15 cellular contexts compared by ENCODE assay signal in the genomic region with DNA sequence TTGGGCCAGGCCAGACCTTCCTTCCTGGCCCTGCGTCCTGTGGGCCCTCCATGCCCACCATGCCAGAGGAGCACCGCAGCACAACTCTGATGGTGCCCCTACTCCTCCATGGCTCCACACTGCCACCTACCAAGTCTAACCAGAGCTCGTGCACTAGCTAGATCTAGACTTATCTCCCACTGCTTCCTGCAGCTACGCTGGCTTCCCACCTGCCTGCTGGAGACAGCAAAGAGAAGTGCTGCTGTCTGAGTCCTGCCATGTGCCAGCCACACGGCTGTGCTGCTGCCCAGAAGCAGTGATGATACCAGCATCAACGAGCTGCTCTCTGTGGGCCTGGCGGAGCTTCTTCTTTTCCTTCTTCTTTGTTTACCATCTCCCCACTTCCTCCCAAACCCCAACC. TPM values are rescaled to one million over a fixed set of nuclear protein-coding genes. Genes with fewer than 3 reads are reported as not detected.
DNase-seq lines count a peak whose midpoint lies in the region; ATAC-seq and TF ChIP-seq lines count a peak whose summit lies in the region.
"Had no signal": no experiment of that assay in that cellular context is flagged by ENCODE, and none has a peak within 500 bp of the region (broad histone marks: within the 10 kb centered on the region; RNA-seq: fewer than 3 reads in every experiment).

No MANE protein-coding gene starts in this region.

- H4K20me1 ChIP-seq in osteoblast (ENCODE audit: insufficient read depth, low read length), result no peaks in the 10 kb centered on the region

- no peak overlapping the region for H3K4me3 ChIP-seq in osteoblast (ENCODE audit: insufficient read depth, low read length)

- H3K36me3 Mint-ChIP-seq in activated CD8-positive, alpha-beta T cell treated with anti-CD3 and anti-CD28 coated beads, Interleukin-2, amount 10 ng/mL, durations not matched to agents 7 days and 5 days (ENCODE audit: low read depth), result no peaks in the 10 kb centered on the region

- CTCF ChIA-PET in activated CD8-positive, alpha-beta T cell treated with anti-CD3 and anti-CD28 coated beads, Interleukin-2, amount 10 ng/mL, durations not matched to agents 7 days and 5 days (lab: Charles Lee), result interaction anchor here (0.6 to 4.1 kb wide), 4 partner anchors 10 to 1453 kb away, joined by 3 to 29 read pairs (median 4); no protein-coding TSS in a partner anchor

- H3K27ac ChIP-seq in osteoblast (ENCODE audit: low read depth, low read length), result no peak overlapping the region
- H3K27ac ChIP-seq: epithelial cell of prostate had no signal

- H3K27me3 ChIP-seq in osteoblast (ENCODE audit: insufficient read depth, low read length), result peaks cover 9% of the 10 kb centered on the region

- no peak overlapping the region for H3K4me3 Mint-ChIP-seq in activated CD8-positive, alpha-beta T cell treated with anti-CD3 and anti-CD28 coated beads, Interleukin-2, amount 10 ng/mL, durations not matched to agents 7 days and 5 days
- H3K4me3 Mint-ChIP-seq: activated T-cell treated with anti-CD3 and anti-CD28 coated beads, Interleukin-2, amount 50 U/mL, for 24 hours had no signal

- H3K4me1 Mint-ChIP-seq in activated CD8-positive, alpha-beta T cell treated with anti-CD3 and anti-CD28 coated beads, Interleukin-2, amount 10 ng/mL, durations not matched to agents 7 days and 5 days (ENCODE audit: low read depth), result peaks cover 14% of the 10 kb centered on the region

- POLR2A ChIA-PET in activated CD8-positive, alpha-beta T cell treated with anti-CD3 and anti-CD28 coated beads, Interleukin-2, amount 10 ng/mL, durations not matched to agents 7 days and 5 days (lab: Charles Lee), result no interaction called here

- H3K9me3 ChIP-seq in osteoblast (ENCODE audit: low read depth, low read length), result peaks cover 11% of the 10 kb centered on the region

- peaks cover 13% of the 10 kb centered on the region for H3K9me3 Mint-ChIP-seq in activated CD8-positive, alpha-beta T cell treated with anti-CD3 and anti-CD28 coated beads, Interleukin-2, amount 10 ng/mL, durations not matched to agents 7 days and 5 days (ENCODE audit: insufficient read depth)

- peak overlapping the region; percentile 22 for H3K27ac Mint-ChIP-seq in activated CD8-positive, alpha-beta T cell treated with anti-CD3 and anti-CD28 coated beads, Interleukin-2, amount 10 ng/mL, durations not matched to agents 7 days and 5 days
- H3K27ac Mint-ChIP-seq: activated T-cell treated with anti-CD3 and anti-CD28 coated beads, Interleukin-2, amount 50 U/mL, for 24 hours had no signal

- H2AFZ ChIP-seq in osteoblast (ENCODE audit: low read length), result no peak overlapping the region

- ATAC-seq in activated CD8-positive, alpha-beta T cell treated with anti-CD3 and anti-CD28 coated beads, Interleukin-2, amount 10 ng/mL, durations not matched to agents 7 days and 5 days, result peak; percentile 42
- no peak for ATAC-seq in HG03457 (IDR thresholded peaks at IDR 0.05; ENCODE audit: unreplicated experiment)

- no peaks in the 10 kb centered on the region for H3K79me2 ChIP-seq in osteoblast (ENCODE audit: insufficient read depth, low read length)

- peak; percentile 38 for DNase-seq in DMS 273 (lab: John Stamatoyannopoulos, UW; ENCODE audit: unreplicated experiment)
- no peak for DNase-seq in DMS 273 treated with DMSO at 0.1 percent for 48 hours (lab: John Stamatoyannopoulos, UW)
- peak; percentile 35 for DNase-seq in NCI-H2196 treated with DMSO at 0.1 percent for 48 hours (lab: John Stamatoyannopoulos, UW; ENCODE audit: unreplicated experiment)
- DNase-seq in activated CD8-positive, alpha-beta T cell treated with anti-CD3 and anti-CD28 coated beads, Interleukin-2, amount 10 ng/mL, durations not matched to agents 7 days and 5 days, result peak; percentile 25
- no peak for DNase-seq in NCI-H1048 (lab: John Stamatoyannopoulos, UW)
- DNase-seq in osteoblast (ENCODE audit: insufficient read length, low spot score, missing footprints), result no peak
- DNase-seq: 8988T; activated T-cell treated with anti-CD3 and anti-CD28 coated beads, Interleukin-2, amount 50 U/mL, for 24 hours; midbrain; NCI-H2227 treated with DMSO at 0.1 percent for 48 hours; stimulated activated CD4-positive, alpha-beta T cell treated with anti-CD3 and anti-CD28 coated beads, Interleukin-4, amount 100 ng/mL, for 24 hours had no signal

- no peaks in the 10 kb centered on the region for H3K36me3 ChIP-seq in osteoblast (ENCODE audit: insufficient read depth, low read length)

- TF ChIP-seq CTCF in GM12872 (IDR thresholded peaks at IDR 0.05; ENCODE audit: insufficient read depth, low read depth, low read length) (peak; percentile 30; the same call in 2 of the 3 replicates), osteoblast (IDR thresholded peaks at IDR 0.05; ENCODE audit: extremely low read depth, low read depth, low read length) (no peak)

- H3K4me2 ChIP-seq in osteoblast (ENCODE audit: insufficient read depth, low read length), result no peak overlapping the region

- H3K4me1 ChIP-seq in osteoblast (ENCODE audit: insufficient read depth, low read length), result no peaks in the 10 kb centered on the region

- H3K27me3 Mint-ChIP-seq in activated CD8-positive, alpha-beta T cell treated with anti-CD3 and anti-CD28 coated beads, Interleukin-2, amount 10 ng/mL, durations not matched to agents 7 days and 5 days (ENCODE audit: low read depth), result peaks cover 8% of the 10 kb centered on the region

RNA-seq across cellular contexts. Expression of a gene that starts 4.5 kb away (rescaled TPM):
- total RNA-seq in activated CD8-positive, alpha-beta T cell treated with anti-CD3 and anti-CD28 coated beads, Interleukin-2, amount 10 ng/mL, durations not matched to agents 7 days and 5 days, result not detected
- not detected in 2 replicates for total RNA-seq in osteoblast
- total RNA-seq: posterior vena cava had no signal

RNA-seq across cellular contexts. Expression of a gene that starts 6.9 kb away (rescaled TPM):
- total RNA-seq in activated CD8-positive, alpha-beta T cell treated with anti-CD3 and anti-CD28 coated beads, Interleukin-2, amount 10 ng/mL, durations not matched to agents 7 days and 5 days, result not detected
- not detected in 2 replicates for total RNA-seq in osteoblast
- total RNA-seq: posterior vena cava had no signal

Comparison
In these comparisons a context has a peak if more than half of its experiments do, and no peak if none do; other contexts are left out.
1. DNase-seq: peak in DMS 273 (single experiment), NCI-H2196 treated with DMSO at 0.1 percent for 48 hours (single experiment) and activated CD8-positive, alpha-beta T cell treated with anti-CD3 and anti-CD28 coated beads, Interleukin-2, amount 10 ng/mL, durations not matched to agents 7 days and 5 days (single experiment); none in DMS 273 treated with DMSO at 0.1 percent for 48 hours (single experiment), NCI-H1048 (single experiment) and osteoblast (single experiment).